ENCODE assay signal across 8 cellular contexts in genomic region chr1:46603858-46604549, GRCh38. TPM values are rescaled to one million over a fixed set of nuclear protein-coding genes. Genes with fewer than 3 reads are reported as not detected.
DNase-seq lines count a peak whose midpoint lies in the region; ATAC-seq and TF ChIP-seq lines count a peak whose summit lies in the region.

TSS of gene MKNK1 (minus strand) at chr1:46604268. CDS start at chr1:46583327, 20,941 bp downstream.

- peak within 1 kb of the TSS; percentile 93 for H3K4me3 Mint-ChIP-seq in dendritic cell treated with granulocyte-macrophage colony-stimulating factor and Interleukin-4, amounts not matched to agents 40 ng/mL and 50 ng/mL, for 4 days

- no peaks in the 10 kb centered on the region for H3K27me3 ChIP-seq in left lung

- H3K4me3 ChIP-seq in left lung, result peak within 1 kb of the TSS; percentile 73 to 80

- no peaks in the 10 kb centered on the region for H3K27me3 Mint-ChIP-seq in dendritic cell treated with granulocyte-macrophage colony-stimulating factor and Interleukin-4, amounts not matched to agents 40 ng/mL and 50 ng/mL, for 4 days

- intact Hi-C loops in dendritic cell treated with granulocyte-macrophage colony-stimulating factor and Interleukin-4, amounts not matched to agents 40 ng/mL and 50 ng/mL, for 4 days (cut with micrococcal nuclease), result no loop called here
- intact Hi-C loops in left lung (cut with DNase I), result no loop called here

- peaks cover 80% of the 10 kb centered on the region for H3K4me1 Mint-ChIP-seq in dendritic cell treated with granulocyte-macrophage colony-stimulating factor and Interleukin-4, amounts not matched to agents 40 ng/mL and 50 ng/mL, for 4 days (ENCODE audit: low read depth)

- peaks cover 0 to 17% of the 10 kb centered on the region in 2 donors for H3K36me3 ChIP-seq in left lung

- H3K4me1 ChIP-seq in left lung, result peaks cover 13 to 55% of the 10 kb centered on the region in 2 donors

- H3K9me3 ChIP-seq in left lung, result no peaks in the 10 kb centered on the region

- TF ChIP-seq CTCF in left lung (IDR thresholded peaks at IDR 0.05), result no peak

- peak; percentile 24 to 97 (median 84) for DNase-seq in C1 segment of cervical spinal cord (lab: John Stamatoyannopoulos, UW)
- DNase-seq in NCI-H774 (lab: John Stamatoyannopoulos, UW), result peak; percentile 99
- peak; percentile 98 to 99 for DNase-seq in activated CD4-positive, alpha-beta T cell treated with anti-CD3 and anti-CD28 coated beads, Interleukin-2, amount 50 U/mL, for 4 hours
- DNase-seq in left lung, result peak; percentile 99 to 100
- DNase-seq in stimulated activated CD4-positive, alpha-beta T cell treated with anti-CD3 and anti-CD28 coated beads, Interleukin-2, amount 100 ng/mL, for 48 hours, result peak; percentile 95 to 97

- H3K27ac Mint-ChIP-seq in dendritic cell treated with granulocyte-macrophage colony-stimulating factor and Interleukin-4, amounts not matched to agents 40 ng/mL and 50 ng/mL, for 4 days, result peak within 1 kb of the TSS; percentile 96

- ATAC-seq in GM19324 (IDR thresholded peaks at IDR 0.05; ENCODE audit: low FRiP score, unreplicated experiment) (peak; percentile 92), HG03469 (IDR thresholded peaks at IDR 0.05; ENCODE audit: unreplicated experiment) (peak; percentile 92), left lung (peak; percentile 99)

- H3K27ac ChIP-seq in left lung, result peak within 1 kb of the TSS; percentile 66 to 89

- H3K9me3 Mint-ChIP-seq in dendritic cell treated with granulocyte-macrophage colony-stimulating factor and Interleukin-4, amounts not matched to agents 40 ng/mL and 50 ng/mL, for 4 days, result no peaks in the 10 kb centered on the region

- peaks cover 83% of the 10 kb centered on the region for H3K36me3 Mint-ChIP-seq in dendritic cell treated with granulocyte-macrophage colony-stimulating factor and Interleukin-4, amounts not matched to agents 40 ng/mL and 50 ng/mL, for 4 days (ENCODE audit: low read depth)

RNA-seq across cellular contexts. Expression of gene MKNK1, which starts in this region (rescaled TPM):
- total RNA-seq in left lung, result 10 to 100 TPM; 42.2 to 96.0 TPM

Comparison
In these comparisons a context has a peak if more than half of its experiments do, and no peak if none do; other contexts are left out.
1. Peak in every context shown above with its lines: DNase-seq, ATAC-seq, H3K4me3 ChIP-seq and H3K27ac ChIP-seq.